In genomic region chr17:35575759-35576158, GRCh38 we compare ENCODE assay signal across 1 cellular context.
TF ChIP-seq lines count a peak whose summit lies in the region.

No MANE protein-coding gene starts in this region.

TF ChIP-seq in K562, 482 proteins besides CTCF, POLR2A, EP300 and RAD21:
- TF ChIP-seq, protein P1, sequence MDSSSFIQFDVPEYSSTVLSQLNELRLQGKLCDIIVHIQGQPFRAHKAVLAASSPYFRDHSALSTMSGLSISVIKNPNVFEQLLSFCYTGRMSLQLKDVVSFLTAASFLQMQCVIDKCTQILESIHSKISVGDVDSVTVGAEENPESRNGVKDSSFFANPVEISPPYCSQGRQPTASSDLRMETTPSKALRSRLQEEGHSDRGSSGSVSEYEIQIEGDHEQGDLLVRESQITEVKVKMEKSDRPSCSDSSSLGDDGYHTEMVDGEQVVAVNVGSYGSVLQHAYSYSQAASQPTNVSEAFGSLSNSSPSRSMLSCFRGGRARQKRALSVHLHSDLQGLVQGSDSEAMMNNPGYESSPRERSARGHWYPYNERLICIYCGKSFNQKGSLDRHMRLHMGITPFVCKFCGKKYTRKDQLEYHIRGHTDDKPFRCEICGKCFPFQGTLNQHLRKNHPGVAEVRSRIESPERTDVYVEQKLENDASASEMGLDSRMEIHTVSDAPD (CRISPR knock-in tag; IDR thresholded peaks at IDR 0.05) = no peak
- TF ChIP-seq ZNF699 (CRISPR knock-in tag; IDR thresholded peaks at IDR 0.05; ENCODE audit: insufficient replicate concordance) (no peak), ZBTB12 (CRISPR knock-in tag; IDR thresholded peaks at IDR 0.05) (no peak), POLR2AphosphoS5 (IDR thresholded peaks at IDR 0.05; ENCODE audit: control insufficient read depth, insufficient read depth, low read depth, low read length) (0 out of 2 replicates have a peak, but pooled peaks have one; percentile 13), HEY1 (CRISPR knock-in tag; IDR thresholded peaks at IDR 0.05; ENCODE audit: borderline replicate concordance) (no peak), ZNF280A (IDR thresholded peaks at IDR 0.05; ENCODE audit: low read depth, partially characterized antibody) (no peak), MTA1 (IDR thresholded peaks at IDR 0.05; ENCODE audit: borderline replicate concordance) (no peak), CHD7 (IDR thresholded peaks at IDR 0.05; ENCODE audit: low read depth, low read length) (no peak), ZNF780A (CRISPR knock-in tag; IDR thresholded peaks at IDR 0.05) (no peak), SREBF1 (IDR thresholded peaks at IDR 0.05; ENCODE audit: borderline replicate concordance, low read depth, low read length) (no peak), HDAC1 (IDR thresholded peaks at IDR 0.05) (0 out of 4 replicates have a peak, but pooled peaks of 1 of the 2 experiments have one; percentile 3), CLOCK (CRISPR knock-in tag; IDR thresholded peaks at IDR 0.05; ENCODE audit: borderline replicate concordance) (no peak), POLR2B (IDR thresholded peaks at IDR 0.05; ENCODE audit: low read depth, partially characterized antibody) (peak; percentile 43), ILF3 (IDR thresholded peaks at IDR 0.05; ENCODE audit: borderline replicate concordance) (0 out of 2 replicates have a peak, but pooled peaks have one; percentile 36), SUPT5H (IDR thresholded peaks at IDR 0.05) (peak; percentile 68), ESRRA (IDR thresholded peaks at IDR 0.05; ENCODE audit: borderline replicate concordance, low read depth) (no peak)
- TF ChIP-seq, protein P2, sequence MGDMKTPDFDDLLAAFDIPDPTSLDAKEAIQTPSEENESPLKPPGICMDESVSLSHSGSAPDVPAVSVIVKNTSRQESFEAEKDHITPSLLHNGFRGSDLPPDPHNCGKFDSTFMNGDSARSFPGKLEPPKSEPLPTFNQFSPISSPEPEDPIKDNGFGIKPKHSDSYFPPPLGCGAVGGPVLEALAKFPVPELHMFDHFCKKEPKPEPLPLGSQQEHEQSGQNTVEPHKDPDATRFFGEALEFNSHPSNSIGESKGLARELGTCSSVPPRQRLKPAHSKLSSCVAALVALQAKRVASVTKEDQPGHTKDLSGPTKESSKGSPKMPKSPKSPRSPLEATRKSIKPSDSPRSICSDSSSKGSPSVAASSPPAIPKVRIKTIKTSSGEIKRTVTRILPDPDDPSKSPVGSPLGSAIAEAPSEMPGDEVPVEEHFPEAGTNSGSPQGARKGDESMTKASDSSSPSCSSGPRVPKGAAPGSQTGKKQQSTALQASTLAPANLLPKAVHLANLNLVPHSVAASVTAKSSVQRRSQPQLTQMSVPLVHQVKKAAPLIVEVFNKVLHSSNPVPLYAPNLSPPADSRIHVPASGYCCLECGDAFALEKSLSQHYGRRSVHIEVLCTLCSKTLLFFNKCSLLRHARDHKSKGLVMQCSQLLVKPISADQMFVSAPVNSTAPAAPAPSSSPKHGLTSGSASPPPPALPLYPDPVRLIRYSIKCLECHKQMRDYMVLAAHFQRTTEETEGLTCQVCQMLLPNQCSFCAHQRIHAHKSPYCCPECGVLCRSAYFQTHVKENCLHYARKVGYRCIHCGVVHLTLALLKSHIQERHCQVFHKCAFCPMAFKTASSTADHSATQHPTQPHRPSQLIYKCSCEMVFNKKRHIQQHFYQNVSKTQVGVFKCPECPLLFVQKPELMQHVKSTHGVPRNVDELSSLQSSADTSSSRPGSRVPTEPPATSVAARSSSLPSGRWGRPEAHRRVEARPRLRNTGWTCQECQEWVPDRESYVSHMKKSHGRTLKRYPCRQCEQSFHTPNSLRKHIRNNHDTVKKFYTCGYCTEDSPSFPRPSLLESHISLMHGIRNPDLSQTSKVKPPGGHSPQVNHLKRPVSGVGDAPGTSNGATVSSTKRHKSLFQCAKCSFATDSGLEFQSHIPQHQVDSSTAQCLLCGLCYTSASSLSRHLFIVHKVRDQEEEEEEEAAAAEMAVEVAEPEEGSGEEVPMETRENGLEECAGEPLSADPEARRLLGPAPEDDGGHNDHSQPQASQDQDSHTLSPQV (IDR thresholded peaks at IDR 0.05) = 0 out of 2 replicates have a peak, but pooled peaks have one; percentile 5
- TF ChIP-seq, protein P3, sequence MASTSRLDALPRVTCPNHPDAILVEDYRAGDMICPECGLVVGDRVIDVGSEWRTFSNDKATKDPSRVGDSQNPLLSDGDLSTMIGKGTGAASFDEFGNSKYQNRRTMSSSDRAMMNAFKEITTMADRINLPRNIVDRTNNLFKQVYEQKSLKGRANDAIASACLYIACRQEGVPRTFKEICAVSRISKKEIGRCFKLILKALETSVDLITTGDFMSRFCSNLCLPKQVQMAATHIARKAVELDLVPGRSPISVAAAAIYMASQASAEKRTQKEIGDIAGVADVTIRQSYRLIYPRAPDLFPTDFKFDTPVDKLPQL (IDR thresholded peaks at IDR 0.05; ENCODE audit: extremely low read depth, insufficient read length) = no peak
- TF ChIP-seq, protein P4, sequence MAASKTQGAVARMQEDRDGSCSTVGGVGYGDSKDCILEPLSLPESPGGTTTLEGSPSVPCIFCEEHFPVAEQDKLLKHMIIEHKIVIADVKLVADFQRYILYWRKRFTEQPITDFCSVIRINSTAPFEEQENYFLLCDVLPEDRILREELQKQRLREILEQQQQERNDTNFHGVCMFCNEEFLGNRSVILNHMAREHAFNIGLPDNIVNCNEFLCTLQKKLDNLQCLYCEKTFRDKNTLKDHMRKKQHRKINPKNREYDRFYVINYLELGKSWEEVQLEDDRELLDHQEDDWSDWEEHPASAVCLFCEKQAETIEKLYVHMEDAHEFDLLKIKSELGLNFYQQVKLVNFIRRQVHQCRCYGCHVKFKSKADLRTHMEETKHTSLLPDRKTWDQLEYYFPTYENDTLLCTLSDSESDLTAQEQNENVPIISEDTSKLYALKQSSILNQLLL (CRISPR knock-in tag; IDR thresholded peaks at IDR 0.05; ENCODE audit: borderline replicate concordance) = no peak
- TF ChIP-seq, protein P5, sequence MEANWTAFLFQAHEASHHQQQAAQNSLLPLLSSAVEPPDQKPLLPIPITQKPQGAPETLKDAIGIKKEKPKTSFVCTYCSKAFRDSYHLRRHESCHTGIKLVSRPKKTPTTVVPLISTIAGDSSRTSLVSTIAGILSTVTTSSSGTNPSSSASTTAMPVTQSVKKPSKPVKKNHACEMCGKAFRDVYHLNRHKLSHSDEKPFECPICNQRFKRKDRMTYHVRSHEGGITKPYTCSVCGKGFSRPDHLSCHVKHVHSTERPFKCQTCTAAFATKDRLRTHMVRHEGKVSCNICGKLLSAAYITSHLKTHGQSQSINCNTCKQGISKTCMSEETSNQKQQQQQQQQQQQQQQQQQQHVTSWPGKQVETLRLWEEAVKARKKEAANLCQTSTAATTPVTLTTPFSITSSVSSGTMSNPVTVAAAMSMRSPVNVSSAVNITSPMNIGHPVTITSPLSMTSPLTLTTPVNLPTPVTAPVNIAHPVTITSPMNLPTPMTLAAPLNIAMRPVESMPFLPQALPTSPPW (CRISPR knock-in tag; IDR thresholded peaks at IDR 0.05) = no peak
